Comparison of ENCODE assay signal across 12 cellular contexts in the genomic region with DNA sequence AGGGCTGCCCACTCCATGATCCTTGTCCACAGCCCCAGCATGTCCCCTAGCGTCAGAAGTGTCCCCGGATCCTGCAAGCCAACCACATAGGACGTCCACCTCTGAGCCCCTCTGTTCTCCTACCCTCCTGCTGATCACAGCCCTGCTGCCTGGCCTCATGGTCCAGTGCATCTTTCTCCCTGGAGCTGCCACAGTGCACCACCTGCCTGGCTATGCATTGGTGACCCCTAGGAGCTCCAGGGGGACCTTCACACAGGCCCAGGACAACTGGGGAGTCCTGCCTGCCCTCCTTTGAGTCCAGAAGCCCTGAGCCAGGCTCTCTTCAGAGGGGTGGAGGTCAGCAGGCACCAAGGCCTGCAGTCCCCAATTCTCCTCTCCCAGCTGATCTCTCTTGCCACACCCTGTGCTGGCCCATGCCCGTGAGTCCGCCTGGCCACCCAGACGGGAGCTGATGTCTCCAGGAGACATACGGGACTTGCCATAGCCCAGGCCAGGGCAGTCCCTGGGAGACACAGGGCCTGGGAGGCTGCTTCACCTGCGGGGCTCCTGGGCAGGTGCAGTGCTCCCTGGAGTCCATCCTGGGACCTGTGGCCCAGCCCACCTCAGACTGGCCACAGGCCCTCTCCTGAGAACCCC.
"Had no signal": no experiment of that assay in that cellular context is flagged by ENCODE, and none has a peak within 500 bp of the region (broad histone marks: within the 10 kb centered on the region; RNA-seq: fewer than 3 reads in every experiment).

No MANE protein-coding gene starts in this region.

- H3K9me3 ChIP-seq: adrenal gland, colonic mucosa, sigmoid colon had no signal

- ATAC-seq: foreskin keratinocyte had no signal

- H3K27me3 ChIP-seq: adrenal gland, cardiac muscle cell, colonic mucosa, foreskin keratinocyte, sigmoid colon had no signal

- H3K27ac ChIP-seq: adrenal gland, cardiac muscle cell, colonic mucosa, foreskin keratinocyte, sigmoid colon had no signal

- H3K36me3 ChIP-seq: adrenal gland, cardiac muscle cell, colonic mucosa, sigmoid colon had no signal

- H3K4me1 ChIP-seq: adrenal gland, colonic mucosa, foreskin keratinocyte, sigmoid colon had no signal

- H3K4me3 ChIP-seq: adrenal gland, cardiac muscle cell, colonic mucosa, sigmoid colon had no signal

- DNase-seq: activated CD4-positive, alpha-beta T cell treated with anti-CD3 and anti-CD28 coated beads, Interleukin-2, amount 10 ng/mL, durations not matched to agents 24 days and 14 days; activated CD4-positive, CD25-positive, alpha-beta regulatory T cell; activated naive CD4-positive, alpha-beta T cell treated with anti-CD3 and anti-CD28 coated beads, Interleukin-2, amount 50 U/mL, for 16 hours; activated T-cell treated with anti-CD3 and anti-CD28 coated beads for 4 hours; colonic mucosa; foreskin keratinocyte; glutamatergic neuron; mesendoderm; stimulated activated CD4-positive, alpha-beta T cell treated with anti-CD3 and anti-CD28 coated beads, Interleukin-1b, Interleukin-23, amount 100 ng/mL, for 48 hours had no signal
